Comparison of ENCODE assay signal across 25 cellular contexts in genomic region chr4:87130985-87131753, GRCh38.
A peak's percentile ranks its signal among the peaks of the same experiment; 100 is the strongest.
DNase-seq lines count a peak whose midpoint lies in the region; ATAC-seq and TF ChIP-seq lines count a peak whose summit lies in the region.
"Had no signal": no experiment of that assay in that cellular context is flagged by ENCODE, and none has a peak within 500 bp of the region (broad histone marks: within the 10 kb centered on the region; RNA-seq: fewer than 3 reads in every experiment).

No MANE protein-coding gene starts in this region.

- ATAC-seq in Right ventricle myocardium superior (ENCODE audit: poor library complexity) (no peak), upper lobe of left lung (ENCODE audit: low FRiP score in 2 of 2) (peak; percentile 53 to 74)

- H4K8ac ChIP-seq in mesenchymal stem cell (ENCODE audit: low read length) = no peak overlapping the region

- H3K23ac ChIP-seq in mesenchymal stem cell (ENCODE audit: low read length in 2 of 2) = no peak overlapping the region

- TF ChIP-seq EP300 in upper lobe of left lung (IDR thresholded peaks at IDR 0.05) = no peak

- no peak overlapping the region for H2BK5ac ChIP-seq in mesenchymal stem cell (ENCODE audit: low read depth, low read length, poor library complexity, severe bottlenecking)

- H3K14ac ChIP-seq in mesenchymal stem cell (ENCODE audit: low read length in 2 of 2) = no peak overlapping the region

- no peaks in the 10 kb centered on the region for H3K27me3 Mint-ChIP-seq in activated CD4-positive, alpha-beta memory T cell treated with anti-CD3 and anti-CD28 coated beads, Interleukin-2, amount 10 ng/mL, durations not matched to agents 7 days and 5 days
- H3K27me3 Mint-ChIP-seq: activated CD4-positive, alpha-beta T cell treated with anti-CD3 and anti-CD28 coated beads, Interleukin-2, amount 10 ng/mL, durations not matched to agents 24 days and 14 days; activated naive CD4-positive, alpha-beta T cell treated with anti-CD3 and anti-CD28 coated beads, Interleukin-2, amount 50 U/mL, for 24 hours; central memory CD8-positive, alpha-beta T cell; memory B cell had no signal

- H3K36me3 ChIP-seq in cardiac muscle cell (peaks cover 44% of the 10 kb centered on the region), upper lobe of left lung (peaks cover 30 to 99% (median 65%) of the 10 kb centered on the region in 4 donors), mesenchymal stem cell (ENCODE audit: control insufficient read depth in 1 of 2, insufficient read depth in 2 of 2, low read depth in 1 of 2, low read length in 2 of 2) (peaks cover 23 to 96% of the 10 kb centered on the region in 2 experiments)

- H2AFZ ChIP-seq in mesenchymal stem cell (ENCODE audit: low read depth, low read length) = no peak overlapping the region

- CTCF ChIA-PET in activated CD4-positive, alpha-beta memory T cell treated with anti-CD3 and anti-CD28 coated beads, Interleukin-2, amount 10 ng/mL, durations not matched to agents 7 days and 5 days (lab: Charles Lee) = no interaction called here

- H3K27me3 ChIP-seq in cardiac muscle cell (no peaks in the 10 kb centered on the region), upper lobe of left lung (no peaks in the 10 kb centered on the region), mesenchymal stem cell (ENCODE audit: control insufficient read depth in 1 of 2, insufficient read depth in 1 of 2, low read length in 2 of 2) (no peaks in the 10 kb centered on the region)
- H3K27me3 ChIP-seq: ascending aorta, BLaER1, dorsolateral prefrontal cortex, suprapubic skin, vagina had no signal

- H3K27ac Mint-ChIP-seq in activated CD4-positive, alpha-beta memory T cell treated with anti-CD3 and anti-CD28 coated beads, Interleukin-2, amount 10 ng/mL, durations not matched to agents 7 days and 5 days = no peak overlapping the region
- H3K27ac Mint-ChIP-seq: activated CD4-positive, alpha-beta T cell treated with anti-CD3 and anti-CD28 coated beads, Interleukin-2, amount 10 ng/mL, durations not matched to agents 24 days and 14 days; activated naive CD4-positive, alpha-beta T cell treated with anti-CD3 and anti-CD28 coated beads, Interleukin-2, amount 50 U/mL, for 24 hours; memory B cell had no signal

- peaks cover 78% of the 10 kb centered on the region for H3K36me3 Mint-ChIP-seq in activated CD4-positive, alpha-beta memory T cell treated with anti-CD3 and anti-CD28 coated beads, Interleukin-2, amount 10 ng/mL, durations not matched to agents 7 days and 5 days (ENCODE audit: low read depth)

- H3K18ac ChIP-seq in mesenchymal stem cell (ENCODE audit: low read depth in 1 of 2, low read length in 2 of 2) = no peak overlapping the region

- DNase-seq in cardiac muscle cell (ENCODE audit: low read depth in 1 of 2, low spot score in 1 of 2) = no peak
- DNase-seq in Right ventricle myocardium superior = no peak
- DNase-seq in NCI-H460 (ENCODE audit: extremely low read depth, low read depth) = peak; percentile 7
- DNase-seq in islet precursor cell = peak; percentile 76
- DNase-seq in upper lobe of left lung = no peak
- DNase-seq in mesenchymal stem cell = no peak
- no peak for DNase-seq in activated CD4-positive, alpha-beta memory T cell treated with anti-CD3 and anti-CD28 coated beads, Interleukin-2, amount 10 ng/mL, durations not matched to agents 7 days and 5 days
- DNase-seq in NCI-H1930 (lab: John Stamatoyannopoulos, UW) = no peak
- DNase-seq: ACHN; activated CD4-positive, alpha-beta T cell treated with anti-CD3 and anti-CD28 coated beads, Interleukin-2, amount 10 ng/mL, durations not matched to agents 24 days and 14 days; Calu3; dorsolateral prefrontal cortex; head of caudate nucleus; NCI-H2107; NCI-H69; RPMI8226; T-helper 2 cell had no signal

- intact Hi-C loops in Right ventricle myocardium superior (cut with DNase I) = no loop called here

- no peak overlapping the region for H3K4me3 Mint-ChIP-seq in activated CD4-positive, alpha-beta memory T cell treated with anti-CD3 and anti-CD28 coated beads, Interleukin-2, amount 10 ng/mL, durations not matched to agents 7 days and 5 days
- H3K4me3 Mint-ChIP-seq: activated CD4-positive, alpha-beta T cell treated with anti-CD3 and anti-CD28 coated beads, Interleukin-2, amount 10 ng/mL, durations not matched to agents 24 days and 14 days; activated naive CD4-positive, alpha-beta T cell treated with anti-CD3 and anti-CD28 coated beads, Interleukin-2, amount 50 U/mL, for 24 hours; central memory CD8-positive, alpha-beta T cell; memory B cell had no signal

- no peak overlapping the region for H2BK12ac ChIP-seq in mesenchymal stem cell (ENCODE audit: low read length in 2 of 2)

- H3K9me3 Mint-ChIP-seq in activated CD4-positive, alpha-beta memory T cell treated with anti-CD3 and anti-CD28 coated beads, Interleukin-2, amount 10 ng/mL, durations not matched to agents 7 days and 5 days = no peaks in the 10 kb centered on the region
- H3K9me3 Mint-ChIP-seq: activated CD4-positive, alpha-beta T cell treated with anti-CD3 and anti-CD28 coated beads, Interleukin-2, amount 10 ng/mL, durations not matched to agents 24 days and 14 days; activated naive CD4-positive, alpha-beta T cell treated with anti-CD3 and anti-CD28 coated beads, Interleukin-2, amount 50 U/mL, for 24 hours; central memory CD8-positive, alpha-beta T cell; memory B cell had no signal

- no peak overlapping the region for H3K9ac ChIP-seq in mesenchymal stem cell (ENCODE audit: low read length)
- H3K9ac ChIP-seq: BLaER1 had no signal

- no peak for TF ChIP-seq POLR2A in upper lobe of left lung (IDR thresholded peaks at IDR 0.05)

- no peak overlapping the region for H2BK120ac ChIP-seq in mesenchymal stem cell (ENCODE audit: low read depth, low read length)

- H3K27ac ChIP-seq in cardiac muscle cell (peak overlapping the region; percentile 84), upper lobe of left lung (peak overlapping the region in 3 of 4 donors; percentile 19 to 49 (median 19)), mesenchymal stem cell (ENCODE audit: low read length, poor library complexity, severe bottlenecking) (no peak overlapping the region)
- H3K27ac ChIP-seq: ascending aorta, BLaER1, skin epidermis, suprapubic skin, vagina had no signal

- no peak overlapping the region for H3K4me2 ChIP-seq in mesenchymal stem cell (ENCODE audit: low read length, poor library complexity, severe bottlenecking)
- H3K4me2 ChIP-seq: BLaER1 had no signal

- H3K4me1 ChIP-seq in cardiac muscle cell (ENCODE audit: low read depth) (peaks cover 34% of the 10 kb centered on the region), upper lobe of left lung (peaks cover 0 to 9% (median 0%) of the 10 kb centered on the region in 4 donors), mesenchymal stem cell (ENCODE audit: control insufficient read depth, insufficient read depth, low read depth, low read length) (no peaks in the 10 kb centered on the region)
- H3K4me1 ChIP-seq: ascending aorta, BLaER1, suprapubic skin, vagina had no signal

- H2BK15ac ChIP-seq in mesenchymal stem cell (ENCODE audit: low read depth, poor library complexity, severe bottlenecking) = no peak overlapping the region

- H4K91ac ChIP-seq in mesenchymal stem cell (ENCODE audit: low read length) = no peak overlapping the region

- H3K4me3 ChIP-seq in cardiac muscle cell (no peak overlapping the region), upper lobe of left lung (no peak overlapping the region), mesenchymal stem cell (ENCODE audit: insufficient read depth in 1 of 2, low read depth in 1 of 2, low read length in 2 of 2) (no peak overlapping the region)
- H3K4me3 ChIP-seq: ascending aorta, BLaER1, dorsolateral prefrontal cortex, skin epidermis, suprapubic skin, vagina had no signal

- H3K4ac ChIP-seq in mesenchymal stem cell (ENCODE audit: low read depth in 1 of 2, low read length in 2 of 2) = no peak overlapping the region

- POLR2A ChIA-PET in activated CD4-positive, alpha-beta memory T cell treated with anti-CD3 and anti-CD28 coated beads, Interleukin-2, amount 10 ng/mL, durations not matched to agents 7 days and 5 days (lab: Charles Lee) = no interaction called here

- WGBS in upper lobe of left lung, 2 donors = 64 to 83% methylated on average over 7 of the region's 7 CpGs
- WGBS in mesenchymal stem cell = 96% methylated on average over 6 of the region's 7 CpGs

- no peak overlapping the region for H2AK5ac ChIP-seq in mesenchymal stem cell (ENCODE audit: low read length, severe bottlenecking)

- peaks cover under 1% of the 10 kb centered on the region for H3K79me1 ChIP-seq in mesenchymal stem cell (replicated peaks; ENCODE audit: low read length, poor library complexity, severe bottlenecking)

- H3K9me3 ChIP-seq in cardiac muscle cell (ENCODE audit: low read depth) (no peaks in the 10 kb centered on the region), upper lobe of left lung (no peaks in the 10 kb centered on the region), mesenchymal stem cell (ENCODE audit: control insufficient read depth, low read length) (no peaks in the 10 kb centered on the region)
- H3K9me3 ChIP-seq: ascending aorta, BLaER1, suprapubic skin, vagina had no signal

- TF ChIP-seq CTCF in cardiac muscle cell (IDR thresholded peaks at IDR 0.05; ENCODE audit: low read depth, low read length) (no peak), upper lobe of left lung (IDR thresholded peaks at IDR 0.05) (no peak)

- H3K4me1 Mint-ChIP-seq in activated CD4-positive, alpha-beta memory T cell treated with anti-CD3 and anti-CD28 coated beads, Interleukin-2, amount 10 ng/mL, durations not matched to agents 7 days and 5 days = no peaks in the 10 kb centered on the region
- H3K4me1 Mint-ChIP-seq: activated naive CD4-positive, alpha-beta T cell treated with anti-CD3 and anti-CD28 coated beads, Interleukin-2, amount 50 U/mL, for 24 hours; central memory CD8-positive, alpha-beta T cell; memory B cell had no signal

Comparison
In these comparisons a context has a peak if more than half of its experiments do, and no peak if none do; other contexts are left out.
1. DNase-seq: peak in NCI-H460 (single experiment) and islet precursor cell (single experiment); none in cardiac muscle cell (0 of 2), Right ventricle myocardium superior (single experiment), upper lobe of left lung (0 of 2), mesenchymal stem cell (single experiment), activated CD4-positive, alpha-beta memory T cell treated with anti-CD3 and anti-CD28 coated beads, Interleukin-2, amount 10 ng/mL, durations not matched to agents 7 days and 5 days (single experiment) and NCI-H1930 (0 of 2).